8 cellular contexts compared by ENCODE assay signal in the genomic region with DNA sequence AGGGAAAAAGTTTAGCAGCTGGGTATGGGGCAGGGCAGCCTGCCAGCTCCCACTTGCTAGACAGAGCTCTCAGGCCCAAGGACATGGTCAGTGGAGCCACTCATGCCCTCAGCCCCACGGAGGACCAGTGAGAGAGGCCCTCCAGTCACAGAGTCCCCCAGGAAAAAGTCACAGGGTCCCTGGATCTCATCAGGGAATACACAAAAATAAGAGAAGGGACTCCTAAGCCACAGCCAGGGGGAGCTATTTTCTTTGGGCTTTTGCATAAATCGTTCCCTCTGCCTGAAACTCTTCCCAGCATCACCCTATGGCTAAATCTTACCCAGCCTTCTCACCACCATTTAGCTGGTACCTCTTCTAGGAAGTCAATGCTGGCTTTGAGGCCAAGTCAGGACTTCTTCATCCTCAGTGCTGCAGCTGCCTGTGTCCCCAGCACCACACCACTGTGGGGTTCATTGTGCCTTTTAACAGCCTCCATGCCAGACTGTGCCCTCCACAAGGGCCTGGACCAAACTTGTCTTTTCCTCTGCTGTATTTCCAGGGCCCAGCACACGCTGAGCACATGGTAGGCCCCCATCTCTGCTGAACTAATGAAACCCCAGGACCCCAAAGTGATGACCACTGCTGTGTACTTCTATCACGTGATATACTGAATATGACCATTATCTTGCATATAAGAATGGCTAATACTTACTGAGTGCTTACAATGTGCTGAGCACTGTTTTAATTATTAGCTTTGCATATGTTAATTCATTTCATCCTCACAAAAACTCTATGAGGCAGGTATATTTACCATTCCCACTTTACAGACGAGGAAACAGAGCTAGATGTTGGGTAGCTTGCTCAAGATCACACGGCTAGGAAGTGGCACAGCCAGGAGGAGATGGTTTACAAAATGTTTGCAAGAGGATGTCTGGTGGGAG. TPM values are rescaled to one million over a fixed set of nuclear protein-coding genes. Genes with fewer than 3 reads are reported as not detected.
DNase-seq lines count a peak whose midpoint lies in the region; ATAC-seq, FAIRE-seq and TF ChIP-seq lines count a peak whose summit lies in the region.

No MANE protein-coding gene starts in this region.

- TF ChIP-seq EP300 in GM12878 (IDR thresholded peaks at IDR 0.05; ENCODE audit: borderline replicate concordance in 1 of 2, control insufficient read depth in 1 of 2, low read depth in 2 of 2, low read length in 2 of 2): no peak

- peaks cover 34% of the 10 kb centered on the region for H3K79me2 ChIP-seq in GM12878 (ENCODE audit: control insufficient read depth, insufficient read depth, low read length)

- no peak overlapping the region for H2AFZ ChIP-seq in GM12878 (ENCODE audit: control insufficient read depth, low read depth, low read length)

- TF ChIP-seq RAD21 in GM12878 (IDR thresholded peaks at IDR 0.05; ENCODE audit: insufficient read depth, low read depth, low read length): 0 out of 2 replicates have a peak, but pooled peaks have one; percentile 25

- DNase-seq in CMK (ENCODE audit: low read depth): peak; percentile 40
- DNase-seq in NOMO-1 (lab: John Stamatoyannopoulos, UW; ENCODE audit: unreplicated experiment in 2 of 2): peak; percentile 38 to 42
- DNase-seq in GM12878 (ENCODE audit: low read depth, low spot score): no peak
- DNase-seq in inferior parietal cortex (ENCODE audit: extremely low spot score): peak; percentile 66

- SMC1A ChIA-PET in GM12878 (lab: Charles Lee; ENCODE audit: uncharacterized antibody, unreplicated experiment): interaction anchor here (0.7 to 3.6 kb wide), 24 partner anchors 10 to 439 kb away, joined by 3 to 34 read pairs (median 5); partner anchors contain the start of genes CTSA, NEURL2, PCIF1 and UBE2C

- RAD21 ChIA-PET in GM12878 (lab: Charles Lee; ENCODE audit: unreplicated experiment): interaction anchor here (0.7 to 4.1 kb wide), 20 partner anchors 9 to 468 kb away, joined by 3 to 26 read pairs (median 4); partner anchors contain the start of genes ELMO2, MMP9, PCIF1 and PLTP

- BruUV-seq in GM12878 (replicated peaks; lab: Mats Ljungman, UMichigan): no TSS peak

- TF ChIP-seq CTCF in HEK293 (tag by site-specific recombination; IDR thresholded peaks at IDR 0.05) (peak; percentile 49), GM12878 (IDR thresholded peaks at IDR 0.05 in 2 of 3, conservative IDR thresholded peaks at IDR 0.05 in 1 of 3; ENCODE audit: control insufficient read depth in 2 of 3, extremely low read depth in 1 of 3, insufficient read depth in 1 of 3, low read depth in 3 of 3, low read length in 3 of 3) (peak; percentile 62 to 70 (median 63))

- peaks cover 27% of the 10 kb centered on the region for H3K36me3 Mint-ChIP-seq in stimulated activated memory B cell treated with anti-CD40 and anti-IgM and Interleukin-4, amounts not matched to agents 10 μg/mL and 1 μg/mL and 100 μg/mL, for 72 hours

- H3K4me2 ChIP-seq in GM12878 (ENCODE audit: control insufficient read depth, insufficient read depth): peak overlapping the region; percentile 83

- H3K4me3 ChIP-seq in HEK293 (ENCODE audit: low read depth, low read length) (no peak overlapping the region; the same call in 1 of the 2 replicates), GM12878 (peak overlapping the region; percentile 81)

- no peaks in the 10 kb centered on the region for H3K27me3 ChIP-seq in GM12878 (replicated peaks in 1 of 2; ENCODE audit: control insufficient read depth in 2 of 2, insufficient read depth in 2 of 2, low read length in 1 of 2)

- in situ Hi-C loops in GM12878 (cut with MboI): no loop called here

- no peak for TF ChIP-seq POLR2A in GM12878 (IDR thresholded peaks at IDR 0.05; ENCODE audit: low read depth, low read length)

- no peaks in the 10 kb centered on the region for H4K20me1 ChIP-seq in GM12878 (ENCODE audit: control insufficient read depth, insufficient read depth)

- peak overlapping the region; percentile 88 for H3K4me3 Mint-ChIP-seq in stimulated activated memory B cell treated with anti-CD40 and anti-IgM and Interleukin-4, amounts not matched to agents 10 μg/mL and 1 μg/mL and 100 μg/mL, for 72 hours

- intact Hi-C loops in GM12878 (cut with micrococcal nuclease; ENCODE audit: unreplicated experiment): loop anchor here (2.0 to 5.0 kb wide), 4 partner anchors 35 to 117 kb away; partner anchors contain the start of genes CTSA, NCOA5, NEURL2 and PCIF1

- WGBS in GM12878 (ENCODE audit: insufficient coverage, insufficient replicate concordance, low lambda C conversion rate, missing lambda C conversion rate): 27% methylated on average over 6 of the region's 6 CpGs

- H3K9me3 Mint-ChIP-seq in stimulated activated memory B cell treated with anti-CD40 and anti-IgM and Interleukin-4, amounts not matched to agents 10 μg/mL and 1 μg/mL and 100 μg/mL, for 72 hours: no peaks in the 10 kb centered on the region

- 0 out of 2 replicates have a peak overlapping the region, but pooled peaks have one; percentile 92 for H3K27ac ChIP-seq in HEK293 (ENCODE audit: extremely low read depth, low read depth, low read length)
- H3K27ac ChIP-seq in GM12878 (ENCODE audit: control insufficient read depth, insufficient read depth): peak overlapping the region; percentile 97

- peaks cover 45% of the 10 kb centered on the region for H3K4me1 Mint-ChIP-seq in stimulated activated memory B cell treated with anti-CD40 and anti-IgM and Interleukin-4, amounts not matched to agents 10 μg/mL and 1 μg/mL and 100 μg/mL, for 72 hours

- peak overlapping the region; percentile 92 for H3K9ac ChIP-seq in GM12878 (ENCODE audit: control insufficient read depth, insufficient read depth, low read length)

- no peaks in the 10 kb centered on the region for H3K27me3 Mint-ChIP-seq in stimulated activated memory B cell treated with anti-CD40 and anti-IgM and Interleukin-4, amounts not matched to agents 10 μg/mL and 1 μg/mL and 100 μg/mL, for 72 hours

- peak overlapping the region; percentile 99 for H3K27ac Mint-ChIP-seq in stimulated activated memory B cell treated with anti-CD40 and anti-IgM and Interleukin-4, amounts not matched to agents 10 μg/mL and 1 μg/mL and 100 μg/mL, for 72 hours

- H3K4me1 ChIP-seq in HEK293 (ENCODE audit: control insufficient read depth, insufficient read depth, low read length) (no peaks in the 10 kb centered on the region), GM12878 (ENCODE audit: control insufficient read depth, insufficient read depth, low read length) (peaks cover 8% of the 10 kb centered on the region)

- no peak for ATAC-seq in GM12878
- ATAC-seq in stimulated activated memory B cell treated with anti-CD40 and anti-IgM and Interleukin-4, amounts not matched to agents 10 μg/mL and 1 μg/mL and 100 μg/mL, for 72 hours: no peak
- ATAC-seq in GM21528 (IDR thresholded peaks at IDR 0.05; ENCODE audit: low FRiP score, unreplicated experiment): no peak
- ATAC-seq in GM21825 (IDR thresholded peaks at IDR 0.05; ENCODE audit: unreplicated experiment): no peak

- H3K9me3 ChIP-seq in HEK293 (ENCODE audit: control insufficient read depth, insufficient read depth, low read depth, low read length) (no peaks in the 10 kb centered on the region), GM12878 (replicated peaks; ENCODE audit: control insufficient read depth, insufficient read depth, low read length) (no peaks in the 10 kb centered on the region; the same call in 2 of the 3 replicates)

- POLR2A ChIA-PET in HEK293 (lab: Yijun Ruan, JAX): interaction anchor here (0.7 to 1.9 kb wide), 11 partner anchors 9 to 610 kb away, joined by 3 to 7 read pairs (median 5); partner anchors contain the start of genes DNTTIP1, PCIF1 and WFDC3
- POLR2A ChIA-PET in GM12878 (lab: Charles Lee): interaction anchor here (0.7 to 3.5 kb wide), 15 partner anchors 9 to 176 kb away, joined by 3 to 50 read pairs (median 4); partner anchors contain the start of genes CTSA, NEURL2 and PCIF1

- CTCF ChIA-PET in HEK293 (lab: Yijun Ruan, JAX) (interaction anchor here (0.5 to 3.5 kb wide), 39 partner anchors 10 to 500 kb away, joined by 3 to 26 read pairs (median 4); partner anchors contain the start of genes ACOT8, PCIF1, WFDC2 and ZSWIM1), GM12878 (lab: Yijun Ruan, JAX) (interaction anchor here (0.7 to 12.1 kb wide), 48 partner anchors 10 to 718 kb away, joined by 3 to 151 read pairs (median 5); partner anchors contain the start of genes ACOT8, CTSA, DNTTIP1 and MMP9)

- no peak for FAIRE-seq in GM12878 (lab: Jason Lieb, UNC)

- H3K36me3 ChIP-seq in HEK293 (ENCODE audit: control insufficient read depth in 2 of 2, insufficient read depth in 1 of 2, low read length in 2 of 2) (peaks cover 0 to 56% of the 10 kb centered on the region in 2 experiments; a peak in 2 of 3 replicates), GM12878 (ENCODE audit: control insufficient read depth in 2 of 2, insufficient read depth in 2 of 2, low read length in 1 of 2) (peaks cover 5 to 20% of the 10 kb centered on the region in 2 experiments)

RNA-seq across cellular contexts. Expression of gene ZNF335, which starts 2.0 kb away (rescaled TPM):
- total RNA-seq in GM12878 (2013; cell fraction: nucleolus; rRNA removed): 110 and 127 TPM in 2 replicates
- total RNA-seq in GM12878 (2014; rRNA removed) (19.9 and 24.2 TPM in 2 replicates), GM12878 (2014; rRNA removed; fragmentation: Illumina TruSeq; extraction: Trizol) (10.5 and 12.3 TPM in 2 replicates), GM12878 (2021) (25.0 and 30.1 TPM in 2 replicates)
- polyA plus RNA-seq in GM12878 (2011; ENCODE audit: low read depth): 6.9 TPM
- polyA plus RNA-seq in GM12878 (2011; rRNA removed) (5.0 and 11.4 TPM in 2 replicates), GM12878 (2014; fragmentation: Illumina TruSeq; extraction: Trizol) (3.4 and 12.5 TPM in 2 replicates), GM12878 (2014; fragmentation: Nextera tagmentation; extraction: Ambion mirVana) (1 to 10 TPM in 1 of 2 experiments, under 1 TPM in 1; 0.74 to 1.2 TPM), GM12878 (2014; rRNA removed) (24.8 and 27.2 TPM in 2 replicates), GM12878 (2016; fragmentation: Nextera tagmentation; extraction: Ambion mirVana) (10 to 100 TPM; 16.5 to 19.5 TPM)
- 13.1 and 18.1 TPM in 2 replicates for polyA plus RNA-seq in GM12878 (2011; cell fraction: cytosol; rRNA removed)
- 80.6 and 103 TPM in 2 replicates for polyA plus RNA-seq in GM12878 (2011; cell fraction: nucleus; rRNA removed)
- polyA plus RNA-seq in GM12878 (2012): 13.7 and 15.3 TPM in 2 replicates
- polyA minus RNA-seq in GM12878 (2011; rRNA and poly(A)+ RNA removed): 28.2 and 32.4 TPM in 2 replicates
- 6.3 and 9.9 TPM in 2 replicates for polyA minus RNA-seq in GM12878 (2011; cell fraction: cytosol; rRNA and poly(A)+ RNA removed)
- polyA minus RNA-seq in GM12878 (2011; cell fraction: nucleus; rRNA and poly(A)+ RNA removed): 45.3 and 81.1 TPM in 2 replicates

RNA-seq across cellular contexts. Expression of gene PCIF1, which starts 35.5 kb away (rescaled TPM):
- total RNA-seq in GM12878 (2013; cell fraction: nucleolus; rRNA removed): 23.3 and 27.4 TPM in 2 replicates
- total RNA-seq in GM12878 (2014; rRNA removed): 13.8 and 14.3 TPM in 2 replicates
- 7.7 and 9.9 TPM in 2 replicates for total RNA-seq in GM12878 (2014; rRNA removed; fragmentation: Illumina TruSeq; extraction: Trizol)
- 29.2 and 29.9 TPM in 2 replicates for total RNA-seq in GM12878 (2021)
- polyA plus RNA-seq in GM12878 (2011; ENCODE audit: low read depth): 18.3 TPM
- polyA plus RNA-seq in GM12878 (2011; rRNA removed): 9.6 and 13.3 TPM in 2 replicates
- polyA plus RNA-seq in GM12878 (2011; cell fraction: cytosol; rRNA removed): 23.5 and 24.0 TPM in 2 replicates
- 53.5 and 55.4 TPM in 2 replicates for polyA plus RNA-seq in GM12878 (2011; cell fraction: nucleus; rRNA removed)
- 26.9 and 34.4 TPM in 2 replicates for polyA plus RNA-seq in GM12878 (2012)
- 13.4 and 23.4 TPM in 2 replicates for polyA plus RNA-seq in GM12878 (2014; fragmentation: Illumina TruSeq; extraction: Trizol)
- 10 to 100 TPM in 1 of 2 experiments, 1 to 10 TPM in 1; 8.4 to 10.1 TPM for polyA plus RNA-seq in GM12878 (2014; fragmentation: Nextera tagmentation; extraction: Ambion mirVana)
- polyA plus RNA-seq in GM12878 (2014; rRNA removed): 21.4 and 22.5 TPM in 2 replicates
- 10 to 100 TPM; 32.7 to 32.9 TPM for polyA plus RNA-seq in GM12878 (2016; fragmentation: Nextera tagmentation; extraction: Ambion mirVana)
- 15.1 and 24.4 TPM in 2 replicates for polyA minus RNA-seq in GM12878 (2011; rRNA and poly(A)+ RNA removed)
- 9.4 and 9.8 TPM in 2 replicates for polyA minus RNA-seq in GM12878 (2011; cell fraction: cytosol; rRNA and poly(A)+ RNA removed)
- 27.7 and 40.9 TPM in 2 replicates for polyA minus RNA-seq in GM12878 (2011; cell fraction: nucleus; rRNA and poly(A)+ RNA removed)

RNA-seq across cellular contexts. Expression of gene MMP9, which starts 38.7 kb away (rescaled TPM):
- 0.15 TPM in 1 of 2 replicates, not detected in the other for total RNA-seq in GM12878 (2013; cell fraction: nucleolus; rRNA removed)
- total RNA-seq in GM12878 (2014; rRNA removed) (0.06 and 0.49 TPM in 2 replicates), GM12878 (2014; rRNA removed; fragmentation: Illumina TruSeq; extraction: Trizol) (0.09 TPM in 1 of 2 replicates, not detected in the other), GM12878 (2021) (0.23 and 0.48 TPM in 2 replicates)
- not detected for polyA plus RNA-seq in GM12878 (2011; ENCODE audit: low read depth)
- polyA plus RNA-seq in GM12878 (2011; rRNA removed) (0.20 and 0.34 TPM in 2 replicates), GM12878 (2014; fragmentation: Illumina TruSeq; extraction: Trizol) (0.10 TPM in 1 of 2 replicates, not detected in the other), GM12878 (2014; fragmentation: Nextera tagmentation; extraction: Ambion mirVana) (under 1 TPM in 1 of 2 experiments, not detected in 1; 0.04 TPM), GM12878 (2014; rRNA removed) (0.09 and 0.18 TPM in 2 replicates), GM12878 (2016; fragmentation: Nextera tagmentation; extraction: Ambion mirVana) (under 1 TPM; 0.09 to 0.20 TPM)
- 0.64 and 0.75 TPM in 2 replicates for polyA plus RNA-seq in GM12878 (2011; cell fraction: cytosol; rRNA removed)
- polyA plus RNA-seq in GM12878 (2011; cell fraction: nucleus; rRNA removed): 1.8 TPM in 2 replicates
- polyA plus RNA-seq in GM12878 (2012): 0.28 TPM in 2 replicates
- 0.15 and 0.31 TPM in 2 replicates for polyA minus RNA-seq in GM12878 (2011; rRNA and poly(A)+ RNA removed)
- polyA minus RNA-seq in GM12878 (2011; cell fraction: cytosol; rRNA and poly(A)+ RNA removed): 0.94 and 1.0 TPM in 2 replicates
- 0.36 TPM in 1 of 2 replicates, not detected in the other for polyA minus RNA-seq in GM12878 (2011; cell fraction: nucleus; rRNA and poly(A)+ RNA removed)

RNA-seq across cellular contexts. Expression of gene PLTP, which starts 58.0 kb away (rescaled TPM):
- total RNA-seq in GM12878 (2013; cell fraction: nucleolus; rRNA removed): 14.6 and 15.7 TPM in 2 replicates
- total RNA-seq in GM12878 (2014; rRNA removed) (9.2 and 10.6 TPM in 2 replicates), GM12878 (2014; rRNA removed; fragmentation: Illumina TruSeq; extraction: Trizol) (4.0 and 4.1 TPM in 2 replicates), GM12878 (2021) (9.7 and 10.8 TPM in 2 replicates)
- 5.7 TPM for polyA plus RNA-seq in GM12878 (2011; ENCODE audit: low read depth)
- polyA plus RNA-seq in GM12878 (2011; rRNA removed) (3.1 and 4.9 TPM in 2 replicates), GM12878 (2014; fragmentation: Illumina TruSeq; extraction: Trizol) (2.6 and 6.1 TPM in 2 replicates), GM12878 (2014; fragmentation: Nextera tagmentation; extraction: Ambion mirVana) (1 to 10 TPM; 1.6 TPM), GM12878 (2014; rRNA removed) (9.1 and 9.9 TPM in 2 replicates), GM12878 (2016; fragmentation: Nextera tagmentation; extraction: Ambion mirVana) (10 to 100 TPM; 12.4 to 17.0 TPM)
- polyA plus RNA-seq in GM12878 (2011; cell fraction: cytosol; rRNA removed): 8.8 and 9.1 TPM in 2 replicates
- 4.1 and 4.6 TPM in 2 replicates for polyA plus RNA-seq in GM12878 (2011; cell fraction: nucleus; rRNA removed)
- 11.3 and 16.6 TPM in 2 replicates for polyA plus RNA-seq in GM12878 (2012)
- 2.6 and 6.4 TPM in 2 replicates for polyA minus RNA-seq in GM12878 (2011; rRNA and poly(A)+ RNA removed)
- polyA minus RNA-seq in GM12878 (2011; cell fraction: cytosol; rRNA and poly(A)+ RNA removed): 0.62 and 0.94 TPM in 2 replicates
- polyA minus RNA-seq in GM12878 (2011; cell fraction: nucleus; rRNA and poly(A)+ RNA removed): 0.77 and 1.5 TPM in 2 replicates

RNA-seq across cellular contexts. Expression of gene SLC12A5, which starts 59.0 kb away (rescaled TPM):
- 0.23 TPM in 1 of 2 replicates, not detected in the other for total RNA-seq in GM12878 (2013; cell fraction: nucleolus; rRNA removed)
- total RNA-seq in GM12878 (2014; rRNA removed) (0.05 and 0.34 TPM in 2 replicates), GM12878 (2014; rRNA removed; fragmentation: Illumina TruSeq; extraction: Trizol) (0.72 TPM in 1 of 2 replicates, not detected in the other), GM12878 (2021) (2.7 and 3.1 TPM in 2 replicates)
- not detected for polyA plus RNA-seq in GM12878 (2011; ENCODE audit: low read depth)
- polyA plus RNA-seq in GM12878 (2011; rRNA removed) (1.0 and 1.7 TPM in 2 replicates), GM12878 (2014; fragmentation: Illumina TruSeq; extraction: Trizol) (1.9 TPM in 1 of 2 replicates, not detected in the other), GM12878 (2014; fragmentation: Nextera tagmentation; extraction: Ambion mirVana) (under 1 TPM; 0.26 to 0.37 TPM), GM12878 (2014; rRNA removed) (1.3 and 1.6 TPM in 2 replicates), GM12878 (2016; fragmentation: Nextera tagmentation; extraction: Ambion mirVana) (1 to 10 TPM; 1.0 to 1.7 TPM)
- polyA plus RNA-seq in GM12878 (2011; cell fraction: cytosol; rRNA removed): 2.2 and 6.3 TPM in 2 replicates
- polyA plus RNA-seq in GM12878 (2011; cell fraction: nucleus; rRNA removed): 1.1 and 2.2 TPM in 2 replicates
- 2.6 and 3.2 TPM in 2 replicates for polyA plus RNA-seq in GM12878 (2012)
- polyA minus RNA-seq in GM12878 (2011; rRNA and poly(A)+ RNA removed): 2.4 TPM in 1 of 2 replicates, not detected in the other
- not detected in 2 replicates for polyA minus RNA-seq in GM12878 (2011; cell fraction: cytosol; rRNA and poly(A)+ RNA removed)
- 0.12 and 0.38 TPM in 2 replicates for polyA minus RNA-seq in GM12878 (2011; cell fraction: nucleus; rRNA and poly(A)+ RNA removed)
